Comparison of ENCODE assay signal across 8 cellular contexts in genomic region chr1:121397101-121397500, GRCh38.
DNase-seq lines count a peak whose midpoint lies in the region; ATAC-seq and TF ChIP-seq lines count a peak whose summit lies in the region.
"Not testable (repeated sequence)": the region's sequence is repeated elsewhere in the genome, so short reads cannot be mapped to it uniquely, and the experiment has no call there.

No MANE protein-coding gene starts in this region.

- H3K79me2 ChIP-seq in ACC112 (ENCODE audit: control insufficient read depth, insufficient read depth, low read length, unreplicated experiment); SK-N-SH (ENCODE audit: insufficient read depth): not testable (repeated sequence)

- H3K27me3 ChIP-seq in ACC112 (ENCODE audit: insufficient read depth, low read length); SK-N-SH (ENCODE audit: insufficient read depth); right cardiac atrium (ENCODE audit: control insufficient read depth, insufficient read depth): not testable (repeated sequence)

- not testable (repeated sequence) for H3K4me1 ChIP-seq in ACC112 (ENCODE audit: control insufficient read depth, insufficient read depth, low read length, unreplicated experiment); SK-N-SH (ENCODE audit: control insufficient read depth in 1 of 2, insufficient read depth in 2 of 2, low read depth in 1 of 2, low read length in 1 of 2); right cardiac atrium (ENCODE audit: control insufficient read depth, insufficient read depth, low read length)

- 60% methylated on average over 2 of the region's 22 CpGs for WGBS in SK-N-SH (ENCODE audit: low lambda C conversion rate)
- WGBS in right cardiac atrium = 43% methylated on average over 18 of the region's 22 CpGs

- TF ChIP-seq RAD21 in SK-N-SH (IDR thresholded peaks at IDR 0.05; ENCODE audit: low read length) = not testable (repeated sequence)

- POLR2A ChIA-PET in SK-N-SH (lab: Yijun Ruan, JAX) = not testable (repeated sequence)

- not testable (repeated sequence) for TF ChIP-seq EP300 in SK-N-SH (IDR thresholded peaks at IDR 0.05; ENCODE audit: borderline replicate concordance in 1 of 2, low read depth in 1 of 2, low read length in 1 of 2)

- H3F3A ChIP-seq in SK-N-SH (replicated peaks; ENCODE audit: insufficient read depth) = not testable (repeated sequence)

- TF ChIP-seq CTCF in HFF-Myc (IDR thresholded peaks at IDR 0.05; ENCODE audit: low read depth, low read length, missing control alignments); SK-N-SH (IDR thresholded peaks at IDR 0.05); nephron (IDR thresholded peaks at IDR 0.05; ENCODE audit: unreplicated experiment in 3 of 3): not testable (repeated sequence)

- peaks cover 23% of the 10 kb centered on the region for H3K4me1 Mint-ChIP-seq in activated naive CD4-positive, alpha-beta T cell treated with anti-CD3 and anti-CD28 coated beads, Interleukin-2, amount 10 ng/mL, durations not matched to agents 7 days and 5 days
- H3K4me1 Mint-ChIP-seq in dendritic cell treated with granulocyte-macrophage colony-stimulating factor and Interleukin-4, amounts not matched to agents 40 ng/mL and 50 ng/mL, for 4 days (ENCODE audit: low read depth); nephron: not testable (repeated sequence)
- H3K4me1 Mint-ChIP-seq in stimulated activated memory B cell treated with anti-CD40 and anti-IgM and Interleukin-4, amounts not matched to agents 10 μg/mL and 1 μg/mL and 100 μg/mL, for 72 hours = peaks cover 20% of the 10 kb centered on the region

- not testable (repeated sequence) for H3K9me2 ChIP-seq in SK-N-SH

- not testable (repeated sequence) for H3K9me3 ChIP-seq in SK-N-SH; right cardiac atrium (ENCODE audit: control insufficient read depth, low read length)

- peak overlapping the region; percentile 61; the same call in 1 of the 2 replicates for H3K9ac ChIP-seq in SK-N-SH

- intact Hi-C loops in dendritic cell treated with granulocyte-macrophage colony-stimulating factor and Interleukin-4, amounts not matched to agents 40 ng/mL and 50 ng/mL, for 4 days (cut with micrococcal nuclease); right cardiac atrium (cut with DNase I): not testable (repeated sequence)

- not testable (repeated sequence) for ATAC-seq in right cardiac atrium; stimulated activated memory B cell treated with anti-CD40 and anti-IgM and Interleukin-4, amounts not matched to agents 10 μg/mL and 1 μg/mL and 100 μg/mL, for 72 hours

- peaks cover 44% of the 10 kb centered on the region for H3K27me3 Mint-ChIP-seq in activated naive CD4-positive, alpha-beta T cell treated with anti-CD3 and anti-CD28 coated beads, Interleukin-2, amount 10 ng/mL, durations not matched to agents 7 days and 5 days
- peaks cover 12% of the 10 kb centered on the region for H3K27me3 Mint-ChIP-seq in dendritic cell treated with granulocyte-macrophage colony-stimulating factor and Interleukin-4, amounts not matched to agents 40 ng/mL and 50 ng/mL, for 4 days
- peaks cover 12% of the 10 kb centered on the region for H3K27me3 Mint-ChIP-seq in nephron (ENCODE audit: low read depth)
- peaks cover 26% of the 10 kb centered on the region for H3K27me3 Mint-ChIP-seq in stimulated activated memory B cell treated with anti-CD40 and anti-IgM and Interleukin-4, amounts not matched to agents 10 μg/mL and 1 μg/mL and 100 μg/mL, for 72 hours

- peak overlapping the region; percentile 81 for H3K4me3 Mint-ChIP-seq in activated naive CD4-positive, alpha-beta T cell treated with anti-CD3 and anti-CD28 coated beads, Interleukin-2, amount 10 ng/mL, durations not matched to agents 7 days and 5 days
- H3K4me3 Mint-ChIP-seq in dendritic cell treated with granulocyte-macrophage colony-stimulating factor and Interleukin-4, amounts not matched to agents 40 ng/mL and 50 ng/mL, for 4 days = peak overlapping the region; percentile 91
- H3K4me3 Mint-ChIP-seq in nephron = peak overlapping the region; percentile 87 to 91 (median 87)
- H3K4me3 Mint-ChIP-seq in stimulated activated memory B cell treated with anti-CD40 and anti-IgM and Interleukin-4, amounts not matched to agents 10 μg/mL and 1 μg/mL and 100 μg/mL, for 72 hours = peak overlapping the region; percentile 93

- H3K27ac ChIP-seq in ACC112 (ENCODE audit: low read depth, low read length); SK-N-SH (ENCODE audit: low read depth in 2 of 2, low read length in 1 of 2); right cardiac atrium (ENCODE audit: low read length): not testable (repeated sequence)

- H4K20me1 ChIP-seq in SK-N-SH (ENCODE audit: insufficient read depth) = not testable (repeated sequence)

- peak overlapping the region; percentile 78 for H3K4me3 ChIP-seq in ACC112 (ENCODE audit: low read depth, low read length)
- peak overlapping the region; percentile 47 for H3K4me3 ChIP-seq in HFF-Myc (replicated peaks; ENCODE audit: low read depth, low read length)
- H3K4me3 ChIP-seq in SK-N-SH (ENCODE audit: low read depth in 2 of 2, low read length in 1 of 2) = peak overlapping the region; percentile 52 to 53; a peak in 2 of 4 replicates
- H3K4me3 ChIP-seq in right cardiac atrium (ENCODE audit: low read length) = peak overlapping the region; percentile 21

- not testable (repeated sequence) for H2AFZ ChIP-seq in ACC112 (ENCODE audit: low read length, unreplicated experiment); SK-N-SH (ENCODE audit: low read depth)

- peak overlapping the region; percentile 73 for H3K4me2 ChIP-seq in SK-N-SH

- H3K27ac Mint-ChIP-seq in activated naive CD4-positive, alpha-beta T cell treated with anti-CD3 and anti-CD28 coated beads, Interleukin-2, amount 10 ng/mL, durations not matched to agents 7 days and 5 days; nephron: not testable (repeated sequence)
- H3K27ac Mint-ChIP-seq in dendritic cell treated with granulocyte-macrophage colony-stimulating factor and Interleukin-4, amounts not matched to agents 40 ng/mL and 50 ng/mL, for 4 days = peak overlapping the region; percentile 94
- H3K27ac Mint-ChIP-seq in stimulated activated memory B cell treated with anti-CD40 and anti-IgM and Interleukin-4, amounts not matched to agents 10 μg/mL and 1 μg/mL and 100 μg/mL, for 72 hours = peak overlapping the region; percentile 93

- peaks cover 17% of the 10 kb centered on the region for H3K36me3 Mint-ChIP-seq in activated naive CD4-positive, alpha-beta T cell treated with anti-CD3 and anti-CD28 coated beads, Interleukin-2, amount 10 ng/mL, durations not matched to agents 7 days and 5 days
- peaks cover 32% of the 10 kb centered on the region for H3K36me3 Mint-ChIP-seq in dendritic cell treated with granulocyte-macrophage colony-stimulating factor and Interleukin-4, amounts not matched to agents 40 ng/mL and 50 ng/mL, for 4 days (ENCODE audit: low read depth)
- peaks cover 16% of the 10 kb centered on the region for H3K36me3 Mint-ChIP-seq in nephron (ENCODE audit: low read depth)
- H3K36me3 Mint-ChIP-seq in stimulated activated memory B cell treated with anti-CD40 and anti-IgM and Interleukin-4, amounts not matched to agents 10 μg/mL and 1 μg/mL and 100 μg/mL, for 72 hours = peaks cover 20% of the 10 kb centered on the region

- DNase-seq in HFF-Myc (ENCODE audit: extremely low read depth, low read depth); SK-N-SH; activated naive CD4-positive, alpha-beta T cell treated with anti-CD3 and anti-CD28 coated beads, Interleukin-2, amount 10 ng/mL, durations not matched to agents 7 days and 5 days; right cardiac atrium: not testable (repeated sequence)

- CTCF ChIA-PET in SK-N-SH (lab: Yijun Ruan, JAX); activated naive CD4-positive, alpha-beta T cell treated with anti-CD3 and anti-CD28 coated beads, Interleukin-2, amount 10 ng/mL, durations not matched to agents 7 days and 5 days (lab: Charles Lee): not testable (repeated sequence)

- peaks cover 15% of the 10 kb centered on the region for H3K9me3 Mint-ChIP-seq in activated naive CD4-positive, alpha-beta T cell treated with anti-CD3 and anti-CD28 coated beads, Interleukin-2, amount 10 ng/mL, durations not matched to agents 7 days and 5 days
- H3K9me3 Mint-ChIP-seq in dendritic cell treated with granulocyte-macrophage colony-stimulating factor and Interleukin-4, amounts not matched to agents 40 ng/mL and 50 ng/mL, for 4 days = peaks cover 20% of the 10 kb centered on the region
- peaks cover 16% of the 10 kb centered on the region for H3K9me3 Mint-ChIP-seq in nephron
- H3K9me3 Mint-ChIP-seq in stimulated activated memory B cell treated with anti-CD40 and anti-IgM and Interleukin-4, amounts not matched to agents 10 μg/mL and 1 μg/mL and 100 μg/mL, for 72 hours = peaks cover 15% of the 10 kb centered on the region

- H3K36me3 ChIP-seq in ACC112 (ENCODE audit: insufficient read depth, low read length); SK-N-SH (replicated peaks in 1 of 2; ENCODE audit: control insufficient read depth in 1 of 2, insufficient read depth in 2 of 2, low read length in 1 of 2): not testable (repeated sequence)

Comparison
In these comparisons a context has a peak if more than half of its experiments do, and no peak if none do; other contexts are left out.
1. H3K4me3 ChIP-seq: peak in every context shown above with its lines; median percentile 78 in ACC112; 52 in SK-N-SH; 47 in HFF-Myc; 21 in right cardiac atrium.